In the genomic region with DNA sequence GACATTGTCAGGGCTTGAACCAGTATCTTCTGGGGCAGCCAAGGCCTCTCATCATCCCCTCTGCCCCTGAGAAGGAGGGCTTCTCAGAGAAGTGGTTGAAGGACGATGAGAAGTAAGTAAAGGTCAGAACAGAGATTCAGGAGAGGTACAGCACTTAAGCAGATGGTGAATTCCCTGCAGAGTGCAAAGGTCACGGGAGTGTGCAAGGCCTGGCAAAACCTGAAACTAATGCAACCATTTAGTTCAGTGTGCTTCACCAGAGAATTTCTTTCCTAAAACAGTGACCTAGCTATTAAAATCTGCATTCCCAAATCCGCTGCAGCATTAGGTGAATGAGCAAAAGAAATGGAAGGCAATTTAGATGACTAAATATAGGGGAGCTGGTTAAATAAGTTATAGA, we compare ENCODE assay signal across 20 cellular contexts. TPM values are rescaled to one million over a fixed set of nuclear protein-coding genes. Genes with fewer than 3 reads are reported as not detected.
DNase-seq lines count a peak whose midpoint lies in the region; ATAC-seq lines count a peak whose summit lies in the region.
"Had no signal": no experiment of that assay in that cellular context is flagged by ENCODE, and none has a peak within 500 bp of the region (broad histone marks: within the 10 kb centered on the region; RNA-seq: fewer than 3 reads in every experiment).

No MANE protein-coding gene starts in this region.

- peaks cover 35 to 94% (median 69%) of the 10 kb centered on the region in 4 donors for H3K4me1 Mint-ChIP-seq in CD4-positive, CD25-positive, alpha-beta regulatory T cell
- H3K4me1 Mint-ChIP-seq in activated naive CD8-positive, alpha-beta T cell treated with anti-CD3 and anti-CD28 coated beads, Interleukin-2, amount 50 U/mL, for 24 hours, result peaks cover 88% of the 10 kb centered on the region
- peaks cover 59 to 99% (median 96%) of the 10 kb centered on the region in 4 donors for H3K4me1 Mint-ChIP-seq in naive thymus-derived CD8-positive, alpha-beta T cell

- H3K27ac Mint-ChIP-seq in CD4-positive, CD25-positive, alpha-beta regulatory T cell, result peak overlapping the region; percentile 67 to 100 (median 99)
- peak overlapping the region; percentile 84 for H3K27ac Mint-ChIP-seq in activated naive CD8-positive, alpha-beta T cell treated with anti-CD3 and anti-CD28 coated beads, Interleukin-2, amount 50 U/mL, for 24 hours
- H3K27ac Mint-ChIP-seq in naive thymus-derived CD8-positive, alpha-beta T cell, result peak overlapping the region; percentile 95 to 100 (median 99)

- H3K36me3 Mint-ChIP-seq in CD4-positive, CD25-positive, alpha-beta regulatory T cell, result peaks cover 3% of the 10 kb centered on the region
- H3K36me3 Mint-ChIP-seq in activated naive CD8-positive, alpha-beta T cell treated with anti-CD3 and anti-CD28 coated beads, Interleukin-2, amount 50 U/mL, for 24 hours (ENCODE audit: low read depth), result no peaks in the 10 kb centered on the region
- H3K36me3 Mint-ChIP-seq in naive thymus-derived CD8-positive, alpha-beta T cell, result peaks cover 0 to 2% (median 1%) of the 10 kb centered on the region in 3 donors

- peak overlapping the region in 2 of 4 donors; percentile 19 to 57 for H3K4me3 Mint-ChIP-seq in CD4-positive, CD25-positive, alpha-beta regulatory T cell
- no peak overlapping the region for H3K4me3 Mint-ChIP-seq in activated naive CD8-positive, alpha-beta T cell treated with anti-CD3 and anti-CD28 coated beads, Interleukin-2, amount 50 U/mL, for 24 hours
- peak overlapping the region in 8 of 10 donors; percentile 22 to 84 (median 72) for H3K4me3 Mint-ChIP-seq in naive thymus-derived CD8-positive, alpha-beta T cell

- H3K9me3 Mint-ChIP-seq in CD4-positive, CD25-positive, alpha-beta regulatory T cell, result no peaks in the 10 kb centered on the region
- H3K9me3 Mint-ChIP-seq in activated naive CD8-positive, alpha-beta T cell treated with anti-CD3 and anti-CD28 coated beads, Interleukin-2, amount 50 U/mL, for 24 hours, result no peaks in the 10 kb centered on the region
- H3K9me3 Mint-ChIP-seq in naive thymus-derived CD8-positive, alpha-beta T cell, result no peaks in the 10 kb centered on the region

- no peak overlapping the region for H3K4me3 ChIP-seq in CD4-positive, CD25-positive, alpha-beta regulatory T cell (ENCODE audit: low read depth, low read length)
- H3K4me3 ChIP-seq: dorsolateral prefrontal cortex, left ventricle myocardium inferior, MG63, thyroid gland had no signal

- H3K27ac ChIP-seq in CD4-positive, CD25-positive, alpha-beta regulatory T cell (ENCODE audit: insufficient read depth, low read length, poor library complexity, severe bottlenecking), result peak overlapping the region; percentile 55
- H3K27ac ChIP-seq: 22Rv1, left ventricle myocardium inferior, thyroid gland had no signal

- DNase-seq in DMS53 (lab: John Stamatoyannopoulos, UW), result peak; percentile 8
- no peak for DNase-seq in DMS53 treated with DMSO at 0.1 percent for 48 hours (lab: John Stamatoyannopoulos, UW; ENCODE audit: unreplicated experiment)
- no peak for DNase-seq in CD4-positive, CD25-positive, alpha-beta regulatory T cell
- no peak for DNase-seq in activated naive CD8-positive, alpha-beta T cell treated with anti-CD3 and anti-CD28 coated beads, Interleukin-2, amount 50 U/mL, for 24 hours
- no peak for DNase-seq in naive thymus-derived CD8-positive, alpha-beta T cell
- DNase-seq in medulla oblongata (ENCODE audit: extremely low spot score), result no peak
- DNase-seq in NCI-H187 treated with DMSO at 0.1 percent for 48 hours (lab: John Stamatoyannopoulos, UW), result no peak
- no peak for DNase-seq in NCI-H1417 treated with DMSO at 0.1 percent for 48 hours (lab: John Stamatoyannopoulos, UW)
- DNase-seq: BE2C; dorsolateral prefrontal cortex; GF-D8; IMR-90; left ventricle myocardium inferior; MG63; NCI-H146; stimulated activated CD4-positive, alpha-beta T cell treated with anti-CD3 and anti-CD28 coated beads, Interleukin-4, amount 100 ng/mL, for 24 hours had no signal

- POLR2A ChIA-PET in naive thymus-derived CD8-positive, alpha-beta T cell (lab: Charles Lee), result interaction anchor here (1.1 to 9.1 kb wide), 5 partner anchors 9 to 59 kb away, joined by 6 to 199 read pairs (median 81); a partner anchor contains a TSS

- H3K27me3 Mint-ChIP-seq in CD4-positive, CD25-positive, alpha-beta regulatory T cell, result no peaks in the 10 kb centered on the region
- H3K27me3 Mint-ChIP-seq in activated naive CD8-positive, alpha-beta T cell treated with anti-CD3 and anti-CD28 coated beads, Interleukin-2, amount 50 U/mL, for 24 hours, result no peaks in the 10 kb centered on the region
- H3K27me3 Mint-ChIP-seq in naive thymus-derived CD8-positive, alpha-beta T cell, result no peaks in the 10 kb centered on the region

- peaks cover 69% of the 10 kb centered on the region for H3K4me1 ChIP-seq in CD4-positive, CD25-positive, alpha-beta regulatory T cell (ENCODE audit: control insufficient read depth, insufficient read depth, low read length, poor library complexity, severe bottlenecking)
- H3K4me1 ChIP-seq: BE2C had no signal

- no peaks in the 10 kb centered on the region for H3K36me3 ChIP-seq in CD4-positive, CD25-positive, alpha-beta regulatory T cell (ENCODE audit: control insufficient read depth, insufficient read depth, low read length)
- H3K36me3 ChIP-seq: BE2C, left ventricle myocardium inferior, MG63, thyroid gland had no signal

- H3K9me3 ChIP-seq in CD4-positive, CD25-positive, alpha-beta regulatory T cell (ENCODE audit: control insufficient read depth in 2 of 2, low read length in 2 of 2), result no peaks in the 10 kb centered on the region
- H3K9me3 ChIP-seq: BE2C, left ventricle myocardium inferior, MG63, thyroid gland had no signal

- no peaks in the 10 kb centered on the region for H3K27me3 ChIP-seq in CD4-positive, CD25-positive, alpha-beta regulatory T cell (ENCODE audit: control insufficient read depth, insufficient read depth, low read length)
- H3K27me3 ChIP-seq: BE2C, dorsolateral prefrontal cortex, MG63, thyroid gland had no signal

- ATAC-seq in CD4-positive, CD25-positive, alpha-beta regulatory T cell (ENCODE audit: low read depth in 2 of 2), result no peak
- no peak for ATAC-seq in activated naive CD8-positive, alpha-beta T cell treated with anti-CD3 and anti-CD28 coated beads, Interleukin-2, amount 50 U/mL, for 24 hours
- ATAC-seq in naive thymus-derived CD8-positive, alpha-beta T cell, result no peak
- ATAC-seq: HCT116, SK-N-SH treated with all-trans-retinoic acid at 6 μM for 48 hours had no signal

RNA-seq across cellular contexts. Expression of a gene that starts 58.4 kb away (rescaled TPM):
- 55.7 TPM for total RNA-seq in CD4-positive, CD25-positive, alpha-beta regulatory T cell
- polyA plus RNA-seq in CD4-positive, CD25-positive, alpha-beta regulatory T cell, result 1 to 10 TPM; 2.3 to 4.9 (median 4.2) TPM
- 10 to 100 TPM; 17.5 to 18.2 TPM for total RNA-seq in naive thymus-derived CD8-positive, alpha-beta T cell
- polyA plus RNA-seq in naive thymus-derived CD8-positive, alpha-beta T cell, result 1 to 10 TPM; 3.8 to 7.1 (median 5.4) TPM
